Comparison of ENCODE assay signal across 1 cellular context in the genomic region with DNA sequence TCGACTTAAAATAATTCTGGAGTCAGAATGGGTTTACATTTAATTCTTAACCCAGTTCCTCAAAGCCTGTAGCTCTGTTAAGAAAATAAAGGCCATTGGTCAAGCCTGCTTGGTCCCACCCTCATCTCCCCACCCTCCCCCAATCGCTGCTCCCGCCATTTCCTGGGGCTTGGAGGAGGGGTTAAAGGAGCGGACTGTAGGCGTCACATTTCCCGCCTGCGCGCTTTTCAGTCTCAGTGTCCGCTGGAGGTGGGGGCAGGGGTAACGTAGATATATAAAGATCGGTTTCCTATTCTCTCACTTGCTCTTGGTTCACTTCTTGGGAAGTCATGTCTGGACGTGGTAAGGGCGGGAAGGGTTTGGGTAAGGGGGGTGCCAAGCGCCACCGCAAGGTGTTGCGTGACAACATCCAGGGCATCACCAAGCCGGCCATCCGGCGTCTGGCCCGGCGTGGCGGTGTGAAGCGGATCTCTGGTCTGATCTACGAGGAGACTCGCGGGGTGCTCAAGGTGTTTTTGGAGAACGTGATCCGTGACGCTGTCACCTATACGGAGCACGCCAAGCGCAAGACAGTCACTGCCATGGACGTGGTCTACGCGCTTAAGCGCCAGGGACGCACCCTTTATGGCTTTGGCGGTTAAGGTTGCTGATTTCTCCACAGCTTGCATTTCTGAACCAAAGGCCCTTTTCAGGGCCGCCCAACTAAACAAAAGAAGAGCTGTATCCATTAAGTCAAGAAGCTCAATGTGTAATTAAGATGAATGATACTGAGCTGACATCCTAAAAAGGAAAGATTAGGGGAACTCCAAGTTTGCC.
A peak's percentile ranks its signal among the peaks of the same experiment; 100 is the strongest.
TF ChIP-seq lines count a peak whose summit lies in the region.

No MANE protein-coding gene starts in this region.

TF ChIP-seq in HepG2, 621 proteins besides CTCF, POLR2A, EP300 and RAD21 (continued from another document and continues in another):
- TF ChIP-seq, protein P1, sequence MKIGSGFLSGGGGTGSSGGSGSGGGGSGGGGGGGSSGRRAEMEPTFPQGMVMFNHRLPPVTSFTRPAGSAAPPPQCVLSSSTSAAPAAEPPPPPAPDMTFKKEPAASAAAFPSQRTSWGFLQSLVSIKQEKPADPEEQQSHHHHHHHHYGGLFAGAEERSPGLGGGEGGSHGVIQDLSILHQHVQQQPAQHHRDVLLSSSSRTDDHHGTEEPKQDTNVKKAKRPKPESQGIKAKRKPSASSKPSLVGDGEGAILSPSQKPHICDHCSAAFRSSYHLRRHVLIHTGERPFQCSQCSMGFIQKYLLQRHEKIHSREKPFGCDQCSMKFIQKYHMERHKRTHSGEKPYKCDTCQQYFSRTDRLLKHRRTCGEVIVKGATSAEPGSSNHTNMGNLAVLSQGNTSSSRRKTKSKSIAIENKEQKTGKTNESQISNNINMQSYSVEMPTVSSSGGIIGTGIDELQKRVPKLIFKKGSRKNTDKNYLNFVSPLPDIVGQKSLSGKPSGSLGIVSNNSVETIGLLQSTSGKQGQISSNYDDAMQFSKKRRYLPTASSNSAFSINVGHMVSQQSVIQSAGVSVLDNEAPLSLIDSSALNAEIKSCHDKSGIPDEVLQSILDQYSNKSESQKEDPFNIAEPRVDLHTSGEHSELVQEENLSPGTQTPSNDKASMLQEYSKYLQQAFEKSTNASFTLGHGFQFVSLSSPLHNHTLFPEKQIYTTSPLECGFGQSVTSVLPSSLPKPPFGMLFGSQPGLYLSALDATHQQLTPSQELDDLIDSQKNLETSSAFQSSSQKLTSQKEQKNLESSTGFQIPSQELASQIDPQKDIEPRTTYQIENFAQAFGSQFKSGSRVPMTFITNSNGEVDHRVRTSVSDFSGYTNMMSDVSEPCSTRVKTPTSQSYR (CRISPR knock-in tag; IDR thresholded peaks at IDR 0.05; ENCODE audit: borderline replicate concordance): 0 out of 2 replicates have a peak, but pooled peaks have one; percentile 49
- TF ChIP-seq ZNF543 (CRISPR knock-in tag; IDR thresholded peaks at IDR 0.05): no peak
- TF ChIP-seq, protein P2, sequence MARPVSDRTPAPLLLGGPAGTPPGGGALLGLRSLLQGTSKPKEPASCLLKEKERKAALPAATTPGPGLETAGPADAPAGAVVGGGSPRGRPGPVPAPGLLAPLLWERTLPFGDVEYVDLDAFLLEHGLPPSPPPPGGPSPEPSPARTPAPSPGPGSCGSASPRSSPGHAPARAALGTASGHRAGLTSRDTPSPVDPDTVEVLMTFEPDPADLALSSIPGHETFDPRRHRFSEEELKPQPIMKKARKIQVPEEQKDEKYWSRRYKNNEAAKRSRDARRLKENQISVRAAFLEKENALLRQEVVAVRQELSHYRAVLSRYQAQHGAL (CRISPR knock-in tag; IDR thresholded peaks at IDR 0.05; ENCODE audit: not compliant biosample characterization): no peak
- peak; percentile 86 for TF ChIP-seq KDM5B (CRISPR knock-in tag; IDR thresholded peaks at IDR 0.05; ENCODE audit: borderline replicate concordance)
- TF ChIP-seq, protein P3, sequence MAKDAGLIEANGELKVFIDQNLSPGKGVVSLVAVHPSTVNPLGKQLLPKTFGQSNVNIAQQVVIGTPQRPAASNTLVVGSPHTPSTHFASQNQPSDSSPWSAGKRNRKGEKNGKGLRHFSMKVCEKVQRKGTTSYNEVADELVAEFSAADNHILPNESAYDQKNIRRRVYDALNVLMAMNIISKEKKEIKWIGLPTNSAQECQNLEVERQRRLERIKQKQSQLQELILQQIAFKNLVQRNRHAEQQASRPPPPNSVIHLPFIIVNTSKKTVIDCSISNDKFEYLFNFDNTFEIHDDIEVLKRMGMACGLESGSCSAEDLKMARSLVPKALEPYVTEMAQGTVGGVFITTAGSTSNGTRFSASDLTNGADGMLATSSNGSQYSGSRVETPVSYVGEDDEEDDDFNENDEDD (CRISPR knock-in tag; IDR thresholded peaks at IDR 0.05; ENCODE audit: borderline replicate concordance): peak; percentile 75; the same call in 1 of the 2 replicates
- no peak for TF ChIP-seq MBD4 (IDR thresholded peaks at IDR 0.05; ENCODE audit: borderline replicate concordance, low read length)
- peak; percentile 79 for TF ChIP-seq ZNF501 (CRISPR knock-in tag; IDR thresholded peaks at IDR 0.05)
- TF ChIP-seq ZMYM4 (CRISPR knock-in tag; IDR thresholded peaks at IDR 0.05): peak; percentile 61; the same call in 1 of the 2 replicates
- peak; percentile 53; the same call in 1 of the 2 replicates for TF ChIP-seq ZNF563 (CRISPR knock-in tag; IDR thresholded peaks at IDR 0.05)
- 0 out of 2 replicates have a peak, but pooled peaks have one; percentile 26 for TF ChIP-seq ZNF510 (CRISPR knock-in tag; IDR thresholded peaks at IDR 0.05; ENCODE audit: low read depth)
- TF ChIP-seq HOXA7 (CRISPR knock-in tag; IDR thresholded peaks at IDR 0.05): no peak
- peak; percentile 45; the same call in 1 of the 2 replicates for TF ChIP-seq KAT8 (CRISPR knock-in tag; IDR thresholded peaks at IDR 0.05)
- TF ChIP-seq, protein P4, sequence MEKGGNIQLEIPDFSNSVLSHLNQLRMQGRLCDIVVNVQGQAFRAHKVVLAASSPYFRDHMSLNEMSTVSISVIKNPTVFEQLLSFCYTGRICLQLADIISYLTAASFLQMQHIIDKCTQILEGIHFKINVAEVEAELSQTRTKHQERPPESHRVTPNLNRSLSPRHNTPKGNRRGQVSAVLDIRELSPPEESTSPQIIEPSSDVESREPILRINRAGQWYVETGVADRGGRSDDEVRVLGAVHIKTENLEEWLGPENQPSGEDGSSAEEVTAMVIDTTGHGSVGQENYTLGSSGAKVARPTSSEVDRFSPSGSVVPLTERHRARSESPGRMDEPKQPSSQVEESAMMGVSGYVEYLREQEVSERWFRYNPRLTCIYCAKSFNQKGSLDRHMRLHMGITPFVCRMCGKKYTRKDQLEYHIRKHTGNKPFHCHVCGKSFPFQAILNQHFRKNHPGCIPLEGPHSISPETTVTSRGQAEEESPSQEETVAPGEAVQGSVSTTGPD (CRISPR knock-in tag; IDR thresholded peaks at IDR 0.05): peak; percentile 72; the same call in 1 of the 2 replicates
- no peak for TF ChIP-seq NCOR1 (IDR thresholded peaks at IDR 0.05; ENCODE audit: borderline replicate concordance, low read length)
- peak; percentile 53; the same call in 1 of the 2 replicates for TF ChIP-seq ZNF317 (CRISPR knock-in tag; IDR thresholded peaks at IDR 0.05)
- no peak for TF ChIP-seq RARG (CRISPR knock-in tag; IDR thresholded peaks at IDR 0.05; ENCODE audit: low read depth)
- TF ChIP-seq, protein P5, sequence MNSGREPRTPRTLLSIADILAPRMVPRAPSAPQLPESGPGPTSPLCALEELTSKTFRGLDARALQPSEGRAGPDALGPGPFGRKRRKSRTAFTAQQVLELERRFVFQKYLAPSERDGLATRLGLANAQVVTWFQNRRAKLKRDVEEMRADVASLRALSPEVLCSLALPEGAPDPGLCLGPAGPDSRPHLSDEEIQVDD (CRISPR knock-in tag; IDR thresholded peaks at IDR 0.05; ENCODE audit: borderline replicate concordance): 0 out of 2 replicates have a peak, but pooled peaks have one; percentile 36
- peak; percentile 45; the same call in 1 of the 2 replicates for TF ChIP-seq GABPB1 (CRISPR knock-in tag; IDR thresholded peaks at IDR 0.05)
- TF ChIP-seq RBFOX2 (IDR thresholded peaks at IDR 0.05; ENCODE audit: low read depth, low read length): peak; percentile 42; the same call in 1 of the 2 replicates
- TF ChIP-seq, protein P6, sequence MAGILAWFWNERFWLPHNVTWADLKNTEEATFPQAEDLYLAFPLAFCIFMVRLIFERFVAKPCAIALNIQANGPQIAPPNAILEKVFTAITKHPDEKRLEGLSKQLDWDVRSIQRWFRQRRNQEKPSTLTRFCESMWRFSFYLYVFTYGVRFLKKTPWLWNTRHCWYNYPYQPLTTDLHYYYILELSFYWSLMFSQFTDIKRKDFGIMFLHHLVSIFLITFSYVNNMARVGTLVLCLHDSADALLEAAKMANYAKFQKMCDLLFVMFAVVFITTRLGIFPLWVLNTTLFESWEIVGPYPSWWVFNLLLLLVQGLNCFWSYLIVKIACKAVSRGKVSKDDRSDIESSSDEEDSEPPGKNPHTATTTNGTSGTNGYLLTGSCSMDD (CRISPR knock-in tag; IDR thresholded peaks at IDR 0.05): no peak
- TF ChIP-seq ZNF33A (CRISPR knock-in tag; IDR thresholded peaks at IDR 0.05; ENCODE audit: borderline replicate concordance): no peak
- TF ChIP-seq, protein P7, sequence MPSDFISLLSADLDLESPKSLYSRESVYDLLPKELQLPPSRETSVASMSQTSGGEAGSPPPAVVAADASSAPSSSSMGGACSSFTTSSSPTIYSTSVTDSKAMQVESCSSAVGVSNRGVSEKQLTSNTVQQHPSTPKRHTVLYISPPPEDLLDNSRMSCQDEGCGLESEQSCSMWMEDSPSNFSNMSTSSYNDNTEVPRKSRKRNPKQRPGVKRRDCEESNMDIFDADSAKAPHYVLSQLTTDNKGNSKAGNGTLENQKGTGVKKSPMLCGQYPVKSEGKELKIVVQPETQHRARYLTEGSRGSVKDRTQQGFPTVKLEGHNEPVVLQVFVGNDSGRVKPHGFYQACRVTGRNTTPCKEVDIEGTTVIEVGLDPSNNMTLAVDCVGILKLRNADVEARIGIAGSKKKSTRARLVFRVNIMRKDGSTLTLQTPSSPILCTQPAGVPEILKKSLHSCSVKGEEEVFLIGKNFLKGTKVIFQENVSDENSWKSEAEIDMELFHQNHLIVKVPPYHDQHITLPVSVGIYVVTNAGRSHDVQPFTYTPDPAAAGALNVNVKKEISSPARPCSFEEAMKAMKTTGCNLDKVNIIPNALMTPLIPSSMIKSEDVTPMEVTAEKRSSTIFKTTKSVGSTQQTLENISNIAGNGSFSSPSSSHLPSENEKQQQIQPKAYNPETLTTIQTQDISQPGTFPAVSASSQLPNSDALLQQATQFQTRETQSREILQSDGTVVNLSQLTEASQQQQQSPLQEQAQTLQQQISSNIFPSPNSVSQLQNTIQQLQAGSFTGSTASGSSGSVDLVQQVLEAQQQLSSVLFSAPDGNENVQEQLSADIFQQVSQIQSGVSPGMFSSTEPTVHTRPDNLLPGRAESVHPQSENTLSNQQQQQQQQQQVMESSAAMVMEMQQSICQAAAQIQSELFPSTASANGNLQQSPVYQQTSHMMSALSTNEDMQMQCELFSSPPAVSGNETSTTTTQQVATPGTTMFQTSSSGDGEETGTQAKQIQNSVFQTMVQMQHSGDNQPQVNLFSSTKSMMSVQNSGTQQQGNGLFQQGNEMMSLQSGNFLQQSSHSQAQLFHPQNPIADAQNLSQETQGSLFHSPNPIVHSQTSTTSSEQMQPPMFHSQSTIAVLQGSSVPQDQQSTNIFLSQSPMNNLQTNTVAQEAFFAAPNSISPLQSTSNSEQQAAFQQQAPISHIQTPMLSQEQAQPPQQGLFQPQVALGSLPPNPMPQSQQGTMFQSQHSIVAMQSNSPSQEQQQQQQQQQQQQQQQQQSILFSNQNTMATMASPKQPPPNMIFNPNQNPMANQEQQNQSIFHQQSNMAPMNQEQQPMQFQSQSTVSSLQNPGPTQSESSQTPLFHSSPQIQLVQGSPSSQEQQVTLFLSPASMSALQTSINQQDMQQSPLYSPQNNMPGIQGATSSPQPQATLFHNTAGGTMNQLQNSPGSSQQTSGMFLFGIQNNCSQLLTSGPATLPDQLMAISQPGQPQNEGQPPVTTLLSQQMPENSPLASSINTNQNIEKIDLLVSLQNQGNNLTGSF (CRISPR knock-in tag; IDR thresholded peaks at IDR 0.05): no peak
- TF ChIP-seq, protein P8, sequence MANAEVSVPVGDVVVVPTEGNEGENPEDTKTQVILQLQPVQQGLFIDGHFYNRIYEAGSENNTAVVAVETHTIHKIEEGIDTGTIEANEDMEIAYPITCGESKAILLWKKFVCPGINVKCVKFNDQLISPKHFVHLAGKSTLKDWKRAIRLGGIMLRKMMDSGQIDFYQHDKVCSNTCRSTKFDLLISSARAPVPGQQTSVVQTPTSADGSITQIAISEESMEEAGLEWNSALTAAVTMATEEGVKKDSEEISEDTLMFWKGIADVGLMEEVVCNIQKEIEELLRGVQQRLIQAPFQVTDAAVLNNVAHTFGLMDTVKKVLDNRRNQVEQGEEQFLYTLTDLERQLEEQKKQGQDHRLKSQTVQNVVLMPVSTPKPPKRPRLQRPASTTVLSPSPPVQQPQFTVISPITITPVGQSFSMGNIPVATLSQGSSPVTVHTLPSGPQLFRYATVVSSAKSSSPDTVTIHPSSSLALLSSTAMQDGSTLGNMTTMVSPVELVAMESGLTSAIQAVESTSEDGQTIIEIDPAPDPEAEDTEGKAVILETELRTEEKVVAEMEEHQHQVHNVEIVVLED (CRISPR knock-in tag; IDR thresholded peaks at IDR 0.05; ENCODE audit: borderline replicate concordance): peak; percentile 45; the same call in 1 of the 2 replicates
- TF ChIP-seq, protein P9, sequence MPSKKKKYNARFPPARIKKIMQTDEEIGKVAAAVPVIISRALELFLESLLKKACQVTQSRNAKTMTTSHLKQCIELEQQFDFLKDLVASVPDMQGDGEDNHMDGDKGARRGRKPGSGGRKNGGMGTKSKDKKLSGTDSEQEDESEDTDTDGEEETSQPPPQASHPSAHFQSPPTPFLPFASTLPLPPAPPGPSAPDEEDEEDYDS (CRISPR knock-in tag; IDR thresholded peaks at IDR 0.05): peak; percentile 18; the same call in 1 of the 2 replicates
- no peak for TF ChIP-seq HOXA9 (CRISPR knock-in tag; IDR thresholded peaks at IDR 0.05; ENCODE audit: borderline replicate concordance)
- TF ChIP-seq ZNF761 (CRISPR knock-in tag; conservative IDR thresholded peaks at IDR 0.05): no peak
- TF ChIP-seq, protein P10, sequence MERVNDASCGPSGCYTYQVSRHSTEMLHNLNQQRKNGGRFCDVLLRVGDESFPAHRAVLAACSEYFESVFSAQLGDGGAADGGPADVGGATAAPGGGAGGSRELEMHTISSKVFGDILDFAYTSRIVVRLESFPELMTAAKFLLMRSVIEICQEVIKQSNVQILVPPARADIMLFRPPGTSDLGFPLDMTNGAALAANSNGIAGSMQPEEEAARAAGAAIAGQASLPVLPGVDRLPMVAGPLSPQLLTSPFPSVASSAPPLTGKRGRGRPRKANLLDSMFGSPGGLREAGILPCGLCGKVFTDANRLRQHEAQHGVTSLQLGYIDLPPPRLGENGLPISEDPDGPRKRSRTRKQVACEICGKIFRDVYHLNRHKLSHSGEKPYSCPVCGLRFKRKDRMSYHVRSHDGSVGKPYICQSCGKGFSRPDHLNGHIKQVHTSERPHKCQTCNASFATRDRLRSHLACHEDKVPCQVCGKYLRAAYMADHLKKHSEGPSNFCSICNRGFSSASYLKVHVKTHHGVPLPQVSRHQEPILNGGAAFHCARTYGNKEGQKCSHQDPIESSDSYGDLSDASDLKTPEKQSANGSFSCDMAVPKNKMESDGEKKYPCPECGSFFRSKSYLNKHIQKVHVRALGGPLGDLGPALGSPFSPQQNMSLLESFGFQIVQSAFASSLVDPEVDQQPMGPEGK (CRISPR knock-in tag; IDR thresholded peaks at IDR 0.05): 0 out of 2 replicates have a peak, but pooled peaks have one; percentile 11
- no peak for TF ChIP-seq NBN (conservative IDR thresholded peaks at IDR 0.05)
- 0 out of 2 replicates have a peak, but pooled peaks have one; percentile 17 for TF ChIP-seq SPEN (CRISPR knock-in tag; IDR thresholded peaks at IDR 0.05; ENCODE audit: low read depth)
- no peak for TF ChIP-seq RNF2 (conservative IDR thresholded peaks at IDR 0.05; ENCODE audit: low read depth)
- TF ChIP-seq NCOA1 (CRISPR knock-in tag; IDR thresholded peaks at IDR 0.05): no peak
- TF ChIP-seq EED (CRISPR knock-in tag; IDR thresholded peaks at IDR 0.05): no peak
- TF ChIP-seq, protein P11, sequence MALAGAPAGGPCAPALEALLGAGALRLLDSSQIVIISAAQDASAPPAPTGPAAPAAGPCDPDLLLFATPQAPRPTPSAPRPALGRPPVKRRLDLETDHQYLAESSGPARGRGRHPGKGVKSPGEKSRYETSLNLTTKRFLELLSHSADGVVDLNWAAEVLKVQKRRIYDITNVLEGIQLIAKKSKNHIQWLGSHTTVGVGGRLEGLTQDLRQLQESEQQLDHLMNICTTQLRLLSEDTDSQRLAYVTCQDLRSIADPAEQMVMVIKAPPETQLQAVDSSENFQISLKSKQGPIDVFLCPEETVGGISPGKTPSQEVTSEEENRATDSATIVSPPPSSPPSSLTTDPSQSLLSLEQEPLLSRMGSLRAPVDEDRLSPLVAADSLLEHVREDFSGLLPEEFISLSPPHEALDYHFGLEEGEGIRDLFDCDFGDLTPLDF (CRISPR knock-in tag; IDR thresholded peaks at IDR 0.05): peak; percentile 69; the same call in 1 of the 2 replicates
